Comparison of ENCODE assay signal across 11 cellular contexts in the genomic region with DNA sequence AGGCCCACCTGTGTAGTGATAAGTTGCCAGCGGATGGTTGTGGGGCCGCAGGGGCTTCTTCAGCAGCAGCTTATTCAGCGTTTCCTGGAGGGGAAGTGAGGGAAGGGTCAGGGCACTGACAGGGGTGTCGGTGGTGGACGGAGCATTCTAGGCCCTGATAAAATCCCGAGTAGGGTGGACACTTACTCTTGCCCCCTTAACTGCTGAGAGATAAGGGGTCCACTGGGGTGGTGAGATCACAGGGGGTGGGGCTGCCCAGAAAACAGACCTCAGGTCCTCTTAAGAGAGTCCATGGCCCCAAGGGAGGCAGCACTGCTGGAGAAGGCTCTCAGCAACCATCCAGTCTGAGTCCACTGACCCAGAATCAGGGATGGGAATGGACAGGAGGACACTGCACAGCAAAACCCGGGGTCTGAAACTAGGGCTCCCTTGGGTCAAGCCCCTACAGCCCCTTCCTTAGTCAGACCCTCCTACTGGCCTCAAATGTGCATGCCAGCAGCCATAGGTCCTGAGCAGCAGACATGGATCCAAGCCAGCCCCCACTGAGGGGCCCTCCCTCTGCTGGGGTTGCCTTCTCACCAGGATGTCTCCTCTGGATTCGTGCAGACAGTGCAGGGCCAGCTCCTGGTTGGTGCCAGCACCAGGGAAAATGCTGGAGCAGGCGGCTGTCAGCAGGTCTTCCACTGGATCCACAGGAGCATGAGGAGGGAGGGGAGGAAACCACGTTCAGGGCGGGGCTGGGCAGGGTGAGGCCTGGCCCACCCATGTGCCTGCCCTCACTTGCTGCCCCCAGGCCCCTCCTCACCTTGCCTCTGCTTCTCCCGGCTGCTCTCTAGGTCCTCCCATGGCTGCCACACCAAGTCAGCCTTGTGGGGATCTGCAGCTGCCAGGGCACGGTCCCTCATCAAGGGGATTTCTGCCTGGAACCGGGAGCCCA. TPM values are rescaled to one million over a fixed set of nuclear protein-coding genes. Genes with fewer than 3 reads are reported as not detected.
DNase-seq lines count a peak whose midpoint lies in the region; ATAC-seq and TF ChIP-seq lines count a peak whose summit lies in the region.
"Had no signal": no experiment of that assay in that cellular context is flagged by ENCODE, and none has a peak within 500 bp of the region (broad histone marks: within the 10 kb centered on the region; RNA-seq: fewer than 3 reads in every experiment).

No MANE protein-coding gene starts in this region.

- no peaks in the 10 kb centered on the region for H3K9me3 Mint-ChIP-seq in activated naive CD4-positive, alpha-beta T cell treated with anti-CD3 and anti-CD28 coated beads for 36 hours
- no peaks in the 10 kb centered on the region for H3K9me3 Mint-ChIP-seq in activated naive CD4-positive, alpha-beta T cell treated with anti-CD3 and anti-CD28 coated beads, Interleukin-2, amount 10 ng/mL, durations not matched to agents 7 days and 5 days
- no peaks in the 10 kb centered on the region for H3K9me3 Mint-ChIP-seq in activated naive CD8-positive, alpha-beta T cell (ENCODE audit: low read depth)

- H3K27ac ChIP-seq in right lobe of liver (peak overlapping the region in 2 of 3 donors; percentile 33 to 71), thyroid gland (peak overlapping the region in 2 of 3 donors; percentile 35 to 73)
- H3K27ac ChIP-seq: SJSA1 had no signal

- peaks cover 0 to 51% (median 11%) of the 10 kb centered on the region in 4 donors for H3K36me3 ChIP-seq in right lobe of liver
- H3K36me3 ChIP-seq in thyroid gland, result peaks cover 57 to 60% of the 10 kb centered on the region in 2 donors

- no peak for DNase-seq in activated naive CD4-positive, alpha-beta T cell treated with anti-CD3 and anti-CD28 coated beads for 36 hours
- DNase-seq in activated naive CD4-positive, alpha-beta T cell treated with anti-CD3 and anti-CD28 coated beads, Interleukin-2, amount 10 ng/mL, durations not matched to agents 7 days and 5 days, result no peak
- peak in 1 of 3 donors; percentile 44 for DNase-seq in right lobe of liver
- DNase-seq in thyroid gland, result no peak
- no peak for DNase-seq in OCI-M2 (lab: John Stamatoyannopoulos, UW; ENCODE audit: unreplicated experiment)
- DNase-seq in effector CD8-positive, alpha-beta T cell (lab: John Stamatoyannopoulos, UW), result no peak
- DNase-seq in LoVo (ENCODE audit: low spot score), result no peak
- DNase-seq: NCI-H1417 treated with DMSO at 0.1 percent for 48 hours had no signal

- no peak for TF ChIP-seq POLR2A in right lobe of liver (IDR thresholded peaks at IDR 0.05)
- TF ChIP-seq POLR2A in thyroid gland (IDR thresholded peaks at IDR 0.05), result no peak

- H3K9me3 ChIP-seq in right lobe of liver (no peaks in the 10 kb centered on the region), thyroid gland (no peaks in the 10 kb centered on the region)
- H3K9me3 ChIP-seq: adrenal gland, SJSA1 had no signal

- H3K4me1 Mint-ChIP-seq in activated naive CD4-positive, alpha-beta T cell treated with anti-CD3 and anti-CD28 coated beads for 36 hours (ENCODE audit: low read depth), result peaks cover 30% of the 10 kb centered on the region
- peaks cover 34% of the 10 kb centered on the region for H3K4me1 Mint-ChIP-seq in activated naive CD4-positive, alpha-beta T cell treated with anti-CD3 and anti-CD28 coated beads, Interleukin-2, amount 10 ng/mL, durations not matched to agents 7 days and 5 days
- peaks cover 18% of the 10 kb centered on the region for H3K4me1 Mint-ChIP-seq in activated naive CD8-positive, alpha-beta T cell (ENCODE audit: low read depth)

- intact Hi-C loops in activated naive CD4-positive, alpha-beta T cell treated with anti-CD3 and anti-CD28 coated beads for 36 hours (cut with micrococcal nuclease), result no loop called here
- intact Hi-C loops in right lobe of liver (cut with DNase I) (loop anchor here (5.0 kb wide), 2 partner anchors 96 to 101 kb away; no protein-coding TSS in a partner anchor), thyroid gland (cut with DNase I) (no loop called here)

- H3K4me3 Mint-ChIP-seq in activated naive CD4-positive, alpha-beta T cell treated with anti-CD3 and anti-CD28 coated beads for 36 hours, result no peak overlapping the region
- H3K4me3 Mint-ChIP-seq in activated naive CD4-positive, alpha-beta T cell treated with anti-CD3 and anti-CD28 coated beads, Interleukin-2, amount 10 ng/mL, durations not matched to agents 7 days and 5 days, result no peak overlapping the region
- no peak overlapping the region for H3K4me3 Mint-ChIP-seq in activated naive CD8-positive, alpha-beta T cell

- H3K27me3 ChIP-seq in right lobe of liver (no peaks in the 10 kb centered on the region), thyroid gland (no peaks in the 10 kb centered on the region)
- H3K27me3 ChIP-seq: adrenal gland, SJSA1 had no signal

- peaks cover 2 to 53% (median 29%) of the 10 kb centered on the region in 4 donors for H3K4me1 ChIP-seq in right lobe of liver
- peaks cover 12 to 30% of the 10 kb centered on the region in 2 donors for H3K4me1 ChIP-seq in thyroid gland

- CTCF ChIA-PET in activated naive CD4-positive, alpha-beta T cell treated with anti-CD3 and anti-CD28 coated beads for 36 hours (lab: Charles Lee), result interaction anchor here (0.9 to 9.4 kb wide), 5 partner anchors 17 to 100 kb away, joined by 3 to 126 read pairs (median 80); a partner anchor contains a TSS
- CTCF ChIA-PET in activated naive CD4-positive, alpha-beta T cell treated with anti-CD3 and anti-CD28 coated beads, Interleukin-2, amount 10 ng/mL, durations not matched to agents 7 days and 5 days (lab: Charles Lee), result interaction anchor here (0.7 to 9.2 kb wide), 4 partner anchors 9 to 118 kb away, joined by 3 to 155 read pairs (median 69); no protein-coding TSS in a partner anchor

- H3K4me3 ChIP-seq in right lobe of liver, result no peak overlapping the region
- H3K4me3 ChIP-seq in thyroid gland (replicated peaks in 1 of 3), result no peak overlapping the region
- H3K4me3 ChIP-seq: adrenal gland, SJSA1 had no signal

- WGBS in right lobe of liver (ENCODE audit: insufficient coverage, low coverage, low lambda C conversion rate, missing lambda C conversion rate), result 55% methylated on average over 8 of the region's 14 CpGs
- 84 to 85% methylated on average over 11 to 14 of the region's 14 CpGs for WGBS in thyroid gland, 2 donors

- TF ChIP-seq CTCF in right lobe of liver (IDR thresholded peaks at IDR 0.05) (no peak), thyroid gland (IDR thresholded peaks at IDR 0.05) (no peak)

- no peaks in the 10 kb centered on the region for H3K27me3 Mint-ChIP-seq in activated naive CD4-positive, alpha-beta T cell treated with anti-CD3 and anti-CD28 coated beads for 36 hours (ENCODE audit: low read depth)
- H3K27me3 Mint-ChIP-seq in activated naive CD4-positive, alpha-beta T cell treated with anti-CD3 and anti-CD28 coated beads, Interleukin-2, amount 10 ng/mL, durations not matched to agents 7 days and 5 days, result no peaks in the 10 kb centered on the region
- no peaks in the 10 kb centered on the region for H3K27me3 Mint-ChIP-seq in activated naive CD8-positive, alpha-beta T cell

- H3K27ac Mint-ChIP-seq in activated naive CD4-positive, alpha-beta T cell treated with anti-CD3 and anti-CD28 coated beads for 36 hours, result peak overlapping the region; percentile 70
- H3K27ac Mint-ChIP-seq in activated naive CD4-positive, alpha-beta T cell treated with anti-CD3 and anti-CD28 coated beads, Interleukin-2, amount 10 ng/mL, durations not matched to agents 7 days and 5 days, result no peak overlapping the region
- H3K27ac Mint-ChIP-seq in activated naive CD8-positive, alpha-beta T cell, result peak overlapping the region; percentile 66

- no peak for ATAC-seq in right lobe of liver

- H3K36me3 Mint-ChIP-seq in activated naive CD4-positive, alpha-beta T cell treated with anti-CD3 and anti-CD28 coated beads for 36 hours (ENCODE audit: low read depth), result peaks cover 50% of the 10 kb centered on the region
- peaks cover 69% of the 10 kb centered on the region for H3K36me3 Mint-ChIP-seq in activated naive CD4-positive, alpha-beta T cell treated with anti-CD3 and anti-CD28 coated beads, Interleukin-2, amount 10 ng/mL, durations not matched to agents 7 days and 5 days
- H3K36me3 Mint-ChIP-seq in activated naive CD8-positive, alpha-beta T cell, result peaks cover 6% of the 10 kb centered on the region

RNA-seq across cellular contexts. Expression of gene PNMA1, which starts 12.1 kb away (rescaled TPM):
- 10 to 100 TPM; 18.5 to 19.2 TPM for total RNA-seq in activated naive CD4-positive, alpha-beta T cell treated with anti-CD3 and anti-CD28 coated beads for 36 hours
- total RNA-seq in right lobe of liver (1 to 10 TPM; 1.7 to 7.6 (median 3.7) TPM), thyroid gland (10 to 100 TPM; 21.7 to 27.7 (median 24.7) TPM)

Comparison
In these comparisons a context has a peak if more than half of its experiments do, and no peak if none do; other contexts are left out.
1. intact Hi-C loops: an anchor here in right lobe of liver (5.0 kb wide); none called in activated naive CD4-positive, alpha-beta T cell treated with anti-CD3 and anti-CD28 coated beads for 36 hours and thyroid gland.